8 cellular contexts compared by ENCODE assay signal in genomic region chr5:175910072-175910471, GRCh38. TPM values are rescaled to one million over a fixed set of nuclear protein-coding genes. Genes with fewer than 3 reads are reported as not detected.
"Had no signal": no experiment of that assay in that cellular context is flagged by ENCODE, and none has a peak within 500 bp of the region (broad histone marks: within the 10 kb centered on the region; RNA-seq: fewer than 3 reads in every experiment).

No MANE protein-coding gene starts in this region.

RNA-seq across cellular contexts. Expression of gene CPLX2, which starts 38.7 kb away (rescaled TPM):
- total RNA-seq: chondrocyte, kidney epithelial cell, liver, natural killer cell, osteoblast, pulmonary artery endothelial cell, suprapubic skin had no signal
- polyA plus RNA-seq: immature natural killer cell had no signal
